Comparison of ENCODE assay signal across 1 cellular context in the genomic region with DNA sequence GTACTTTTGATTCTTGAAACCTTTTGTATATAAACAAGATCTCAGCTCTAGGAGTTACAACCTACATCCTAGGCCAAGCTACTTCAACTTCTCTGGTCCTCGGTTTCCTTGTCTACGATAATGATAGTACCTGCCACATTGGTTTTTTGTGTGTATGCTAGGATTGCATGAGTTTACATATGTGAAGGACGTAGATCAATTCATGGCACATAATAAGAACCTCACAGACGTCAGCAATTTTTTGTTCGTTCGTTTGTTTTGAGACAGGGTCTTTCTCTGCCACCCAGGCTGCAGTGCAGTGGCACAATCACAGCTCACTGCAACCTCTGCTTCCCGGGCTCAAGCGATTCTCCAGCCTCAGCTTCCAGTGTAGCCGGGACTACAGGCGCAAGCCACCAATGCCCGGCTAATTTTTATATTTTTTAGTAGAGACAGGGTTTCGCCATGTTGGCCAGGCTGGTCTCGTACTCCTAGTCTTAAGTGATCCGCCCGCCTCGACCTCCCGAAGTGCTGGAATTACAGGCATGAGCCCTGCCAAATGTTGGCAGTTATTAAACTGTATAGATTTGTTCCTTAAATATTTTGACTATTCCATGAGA.
TF ChIP-seq lines count a peak whose summit lies in the region.

No MANE protein-coding gene starts in this region.

TF ChIP-seq in H1, 55 proteins besides CTCF, POLR2A, EP300 and RAD21:
- TF ChIP-seq CHD1 (IDR thresholded peaks at IDR 0.05; ENCODE audit: low read depth, low read length) (no peak), RFX5 (IDR thresholded peaks at IDR 0.05; ENCODE audit: borderline replicate concordance, low read depth, low read length) (no peak), USF2 (IDR thresholded peaks at IDR 0.05; ENCODE audit: low read length) (no peak), CHD2 (IDR thresholded peaks at IDR 0.05; ENCODE audit: low read length) (no peak)
